8 cellular contexts compared by ENCODE assay signal in genomic region chr13:39051157-39051556, GRCh38. TPM values are rescaled to one million over a fixed set of nuclear protein-coding genes. Genes with fewer than 3 reads are reported as not detected.
DNase-seq lines count a peak whose midpoint lies in the region; ATAC-seq, FAIRE-seq and TF ChIP-seq lines count a peak whose summit lies in the region.

No MANE protein-coding gene starts in this region.

- no peaks in the 10 kb centered on the region for H3K9me3 Mint-ChIP-seq in endothelial cell (ENCODE audit: unreplicated experiment)

- peak; percentile 45 for TF ChIP-seq CTCF in endothelial cell (IDR thresholded peaks at IDR 0.05; ENCODE audit: unreplicated experiment)

- DNase-seq in AG20443 (ENCODE audit: low spot score) (peak; percentile 24), NCI-H526 treated with DMSO at 0.1 percent for 48 hours (lab: John Stamatoyannopoulos, UW) (peak; percentile 17), endothelial cell (ENCODE audit: low spot score) (no peak), sciatic nerve (ENCODE audit: low spot score) (no peak), ureter (ENCODE audit: low spot score) (no peak), urothelium cell line (ENCODE audit: low spot score) (no peak)

- ATAC-seq in GM19351 (IDR thresholded peaks at IDR 0.05; ENCODE audit: unreplicated experiment) (peak; percentile 58), sciatic nerve (peak; percentile 30), HG03521 (IDR thresholded peaks at IDR 0.05; ENCODE audit: unreplicated experiment) (no peak)

- peaks cover 4% of the 10 kb centered on the region for H3K4me1 Mint-ChIP-seq in endothelial cell (ENCODE audit: unreplicated experiment)

- no peaks in the 10 kb centered on the region for H3K27me3 Mint-ChIP-seq in endothelial cell (ENCODE audit: unreplicated experiment)

- H3K27ac Mint-ChIP-seq in endothelial cell (ENCODE audit: unreplicated experiment) = no peak overlapping the region

- no peaks in the 10 kb centered on the region for H3K36me3 Mint-ChIP-seq in endothelial cell (ENCODE audit: low read depth, unreplicated experiment)

- intact Hi-C loops in sciatic nerve (cut with DNase I) = no loop called here

- FAIRE-seq in urothelium cell line (lab: Jason Lieb, UNC) = no peak

- H3K4me3 Mint-ChIP-seq in endothelial cell (ENCODE audit: unreplicated experiment) = no peak overlapping the region

RNA-seq across cellular contexts. Expression of gene NHLRC3, which starts 12.9 kb away (rescaled TPM):
- total RNA-seq in endothelial cell (ENCODE audit: unreplicated experiment) = 26.9 TPM
- total RNA-seq in sciatic nerve = 26.0 TPM
- 36.7 TPM for total RNA-seq in ureter

RNA-seq across cellular contexts. Expression of gene PROSER1, which starts 13.3 kb away (rescaled TPM):
- total RNA-seq in endothelial cell (ENCODE audit: unreplicated experiment) (61.3 TPM), sciatic nerve (19.3 TPM), ureter (39.6 TPM)

Comparison
In these comparisons a context has a peak if more than half of its experiments do, and no peak if none do; other contexts are left out.
1. DNase-seq: peak in AG20443 (single experiment) and NCI-H526 treated with DMSO at 0.1 percent for 48 hours (single experiment); none in endothelial cell (single experiment), sciatic nerve (single experiment), ureter (single experiment) and urothelium cell line (single experiment).